In genomic region chr6:31702819-31703716, GRCh38 we compare ENCODE assay signal across 8 cellular contexts.
A peak's percentile ranks its signal among the peaks of the same experiment; 100 is the strongest.
DNase-seq lines count a peak whose midpoint lies in the region; ATAC-seq and TF ChIP-seq lines count a peak whose summit lies in the region.

Gene ABHD16A (minus strand): TSS chr6:31703324. CDS start chr6:31703281, 43 bp downstream.

- TF ChIP-seq CTCF in AG09319 (IDR thresholded peaks at IDR 0.05; ENCODE audit: low read depth, low read length): no peak

- ATAC-seq in HG03439 (IDR thresholded peaks at IDR 0.05; ENCODE audit: unreplicated experiment): peak; percentile 79

- peak; percentile 91 for TF ChIP-seq POLR2A in GM19193 (IDR thresholded peaks at IDR 0.05; ENCODE audit: extremely low read depth, insufficient read depth, insufficient read length)

- DNase-seq in AG09319 (ENCODE audit: extremely low read depth, low read depth) (peak; percentile 96), NCI-H524 treated with DMSO at 0.1 percent for 48 hours (lab: John Stamatoyannopoulos, UW) (peak; percentile 81), kidney glomerular epithelial cell (lab: John Stamatoyannopoulos, UW) (peak; percentile 93)
- peak; percentile 98 for DNase-seq in activated CD4-positive, alpha-beta T cell treated with anti-CD3 and anti-CD28 coated beads for 4 hours
- DNase-seq in stimulated activated CD4-positive, alpha-beta T cell treated with anti-CD3 and anti-CD28 coated beads, Interleukin-1b, Interleukin-23, amount 100 ng/mL, for 1 hour (ENCODE audit: low read depth in 2 of 2): peak; percentile 91 to 92

- peak within 1 kb of the TSS; percentile 96 for H3K27ac ChIP-seq in cingulate gyrus (ENCODE audit: low read depth, low read length)

Comparison
In these comparisons a context has a peak if more than half of its experiments do, and no peak if none do; other contexts are left out.
1. Peak in every context shown above with its lines: DNase-seq, ATAC-seq and H3K27ac ChIP-seq.